ENCODE assay signal across 2 cellular contexts in genomic region chr7:36291387-36292316, GRCh38.
TF ChIP-seq lines count a peak whose summit lies in the region.

No MANE protein-coding gene starts in this region.

TF ChIP-seq in GM23338, 12 proteins besides CTCF, POLR2A, EP300 and RAD21:
- TF ChIP-seq ZNF462 (CRISPR knock-in tag; IDR thresholded peaks at IDR 0.05), result peak; percentile 56; the same call in 1 of the 2 replicates
- TF ChIP-seq ZNF331 (CRISPR knock-in tag; IDR thresholded peaks at IDR 0.05; ENCODE audit: low read depth), result no peak
TF ChIP-seq in GM23338: peak in this region for 1.

TF ChIP-seq in K562, 482 proteins besides CTCF, POLR2A, EP300 and RAD21 (continued from another document and continues in another):
- TF ChIP-seq ATF7 (IDR thresholded peaks at IDR 0.05) (peak; percentile 17; the same call in 1 of the 2 replicates), RBM34 (IDR thresholded peaks at IDR 0.05; ENCODE audit: borderline replicate concordance, insufficient read depth, low read length) (no peak), FOXO4 (CRISPR knock-in tag; IDR thresholded peaks at IDR 0.05) (no peak), GTF2F1 (IDR thresholded peaks at IDR 0.05; ENCODE audit: low read depth, low read length) (no peak), TFAP4 (CRISPR knock-in tag; IDR thresholded peaks at IDR 0.05; ENCODE audit: borderline replicate concordance) (peak; percentile 58; the same call in 1 of the 2 replicates), ID3 (CRISPR knock-in tag; IDR thresholded peaks at IDR 0.05) (no peak), ID3 (tag; IDR thresholded peaks at IDR 0.05) (no peak), XRCC5 (IDR thresholded peaks at IDR 0.05; ENCODE audit: low read depth, low read length) (peak; percentile 74; the same call in 1 of the 2 replicates), HINFP (tag; conservative IDR thresholded peaks at IDR 0.05; ENCODE audit: low read depth) (no peak), CTCFL (IDR thresholded peaks at IDR 0.05; ENCODE audit: borderline replicate concordance, insufficient read depth, low read depth, low read length, poor library complexity, severe bottlenecking) (peak; percentile 16), ZNF133 (CRISPR knock-in tag; IDR thresholded peaks at IDR 0.05) (no peak), STAG1 (CRISPR knock-in tag; IDR thresholded peaks at IDR 0.05; ENCODE audit: borderline replicate concordance) (peak; percentile 95), TCFL5 (CRISPR knock-in tag; conservative IDR thresholded peaks at IDR 0.05) (no peak), DPF2 (IDR thresholded peaks at IDR 0.05) (no peak), ZNF511 (CRISPR knock-in tag; IDR thresholded peaks at IDR 0.05) (peak; percentile 33; the same call in 1 of the 2 replicates), FOS (IDR thresholded peaks at IDR 0.05; ENCODE audit: extremely low read depth, insufficient read length) (no peak), TSC22D4 (tag; IDR thresholded peaks at IDR 0.05) (no peak), SREBF2 (CRISPR knock-in tag; IDR thresholded peaks at IDR 0.05) (no peak), TEAD1 (CRISPR knock-in tag; IDR thresholded peaks at IDR 0.05) (0 out of 4 replicates have a peak, but pooled peaks of 1 of the 2 experiments have one; percentile 28), SLC30A9 (CRISPR knock-in tag; IDR thresholded peaks at IDR 0.05) (no peak), PHF8 (IDR thresholded peaks at IDR 0.05; ENCODE audit: borderline replicate concordance, low read length) (no peak), ZMIZ1 (IDR thresholded peaks at IDR 0.05; ENCODE audit: low read depth in 2 of 2, low read length in 2 of 2) (no peak), DEAF1 (CRISPR knock-in tag; IDR thresholded peaks at IDR 0.05) (peak; percentile 97), TCF3 (CRISPR knock-in tag; IDR thresholded peaks at IDR 0.05) (no peak), GABPB1 (CRISPR knock-in tag; IDR thresholded peaks at IDR 0.05) (0 out of 2 replicates have a peak, but pooled peaks have one; percentile 29), ZKSCAN1 (IDR thresholded peaks at IDR 0.05; ENCODE audit: low read depth, low read length) (peak; percentile 64; the same call in 1 of the 2 replicates), CC2D1A (IDR thresholded peaks at IDR 0.05) (peak; percentile 89), NEUROD1 (IDR thresholded peaks at IDR 0.05; ENCODE audit: borderline replicate concordance, low read depth, low read length, partially characterized antibody) (peak; percentile 11), PRDM10 (IDR thresholded peaks at IDR 0.05; ENCODE audit: partially characterized antibody) (no peak), NR0B1 (IDR thresholded peaks at IDR 0.05; ENCODE audit: partially characterized antibody) (no peak), TBP (optimal IDR thresholded peaks at IDR 0.05; ENCODE audit: low read depth, low read length) (peak; percentile 8), MAZ (CRISPR knock-in tag; conservative IDR thresholded peaks at IDR 0.05 in 1 of 2, IDR thresholded peaks at IDR 0.05 in 1 of 2) (peak in 1 of 2 experiments; percentile 42; a peak in 1 of 4 replicates), RCOR1 (IDR thresholded peaks at IDR 0.05; ENCODE audit: borderline replicate concordance in 1 of 2, low read depth in 2 of 2, low read length in 2 of 2) (peak in 1 of 2 experiments; percentile 11; a peak in 1 of 4 replicates), LEF1 (IDR thresholded peaks at IDR 0.05) (no peak), FOXK2 (conservative IDR thresholded peaks at IDR 0.05 in 1 of 2, IDR thresholded peaks at IDR 0.05 in 1 of 2; ENCODE audit: low read depth in 2 of 2) (0 out of 4 replicates have a peak, but pooled peaks of 1 of the 2 experiments have one; percentile 16), NFE2 (IDR thresholded peaks at IDR 0.05; ENCODE audit: low read depth) (no peak), ZNF12 (CRISPR knock-in tag; IDR thresholded peaks at IDR 0.05) (0 out of 2 replicates have a peak, but pooled peaks have one; percentile 38), MITF (IDR thresholded peaks at IDR 0.05) (no peak), SETDB1 (IDR thresholded peaks at IDR 0.05; ENCODE audit: low read length) (no peak)
